In genomic region chr19:49028686-49029085, GRCh38 we compare ENCODE assay signal across 10 cellular contexts. TPM values are rescaled to one million over a fixed set of nuclear protein-coding genes. Genes with fewer than 3 reads are reported as not detected.
"Had no signal": no experiment of that assay in that cellular context is flagged by ENCODE, and none has a peak within 500 bp of the region (broad histone marks: within the 10 kb centered on the region; RNA-seq: fewer than 3 reads in every experiment).

No MANE protein-coding gene starts in this region.

RNA-seq across cellular contexts. Expression of gene CGB2, which starts 3.0 kb away (rescaled TPM):
- total RNA-seq: OCI-LY7, PC-3, PC-9, Peyer's patch, Right ventricle myocardium inferior, Right ventricle myocardium superior, RPMI7951, SJCRH30, SJSA1, SK-MEL-5 had no signal

RNA-seq across cellular contexts. Expression of gene CGB3, which starts 4.6 kb away (rescaled TPM):
- total RNA-seq: OCI-LY7, PC-3, PC-9, Peyer's patch, Right ventricle myocardium inferior, Right ventricle myocardium superior, RPMI7951, SJCRH30, SJSA1, SK-MEL-5 had no signal

RNA-seq across cellular contexts. Expression of gene CGB1, which starts 8.0 kb away (rescaled TPM):
- total RNA-seq: OCI-LY7, Peyer's patch, Right ventricle myocardium inferior, Right ventricle myocardium superior, RPMI7951, SJCRH30, SK-MEL-5 had no signal

RNA-seq across cellular contexts. Expression of gene LHB, which starts 11.8 kb away (rescaled TPM):
- total RNA-seq: PC-3, Right ventricle myocardium inferior, Right ventricle myocardium superior, RPMI7951, SJCRH30, SK-MEL-5 had no signal

RNA-seq across cellular contexts. Expression of gene CGB5, which starts 15.0 kb away (rescaled TPM):
- total RNA-seq: OCI-LY7, PC-3, Peyer's patch, Right ventricle myocardium inferior, Right ventricle myocardium superior, RPMI7951, SJCRH30, SJSA1, SK-MEL-5 had no signal
